Comparison of ENCODE assay signal across 8 cellular contexts in genomic region chr1:200410566-200410878, GRCh38. TPM values are rescaled to one million over a fixed set of nuclear protein-coding genes. Genes with fewer than 3 reads are reported as not detected.
DNase-seq lines count a peak whose midpoint lies in the region; ATAC-seq and TF ChIP-seq lines count a peak whose summit lies in the region.

No MANE protein-coding gene starts in this region.

- H3K23ac ChIP-seq in mesendoderm (ENCODE audit: low read length), result no peak overlapping the region

- H3K9ac ChIP-seq in mammary epithelial cell (ENCODE audit: insufficient read depth, low read length) (no peak overlapping the region), mesendoderm (ENCODE audit: low read length) (peak overlapping the region; percentile 74)

- no peak overlapping the region for H4K8ac ChIP-seq in mesendoderm (ENCODE audit: low read depth, low read length)

- no TSS peak for BruUV-seq in mammary epithelial cell (replicated peaks; lab: Mats Ljungman, UMichigan)

- DNase-seq in CD8-positive, alpha-beta T cell, result no peak
- DNase-seq in HFF-Myc (ENCODE audit: extremely low read depth, low read depth), result no peak
- DNase-seq in NCI-H345 (lab: John Stamatoyannopoulos, UW), result peak; percentile 72
- DNase-seq in mammary epithelial cell, result peak; percentile 88
- DNase-seq in mesendoderm, result peak; percentile 85
- no peak for DNase-seq in activated CD4-positive, CD25-positive, alpha-beta regulatory T cell (lab: John Stamatoyannopoulos, UW)
- no peak for DNase-seq in GOT3 (lab: John Stamatoyannopoulos, UW)

- H3K27ac ChIP-seq in CD8-positive, alpha-beta T cell (ENCODE audit: low read depth, low read length), result peak overlapping the region; percentile 71
- peak overlapping the region; percentile 38 for H3K27ac ChIP-seq in mammary epithelial cell (ENCODE audit: insufficient read depth, low read depth, low read length)
- peak overlapping the region; percentile 84 for H3K27ac ChIP-seq in mesendoderm (ENCODE audit: low read depth, low read length)

- H2BK5ac ChIP-seq in mesendoderm (ENCODE audit: low read length), result peak overlapping the region; percentile 2

- H3K27ac Mint-ChIP-seq in CD8-positive, alpha-beta T cell, result peak overlapping the region; percentile 98

- no peak overlapping the region for H2BK15ac ChIP-seq in mesendoderm (replicated peaks; ENCODE audit: low read depth)

- H3K4me1 Mint-ChIP-seq in CD8-positive, alpha-beta T cell (ENCODE audit: low read depth), result peaks cover 47% of the 10 kb centered on the region

- H3K36me3 ChIP-seq in CD8-positive, alpha-beta T cell (ENCODE audit: insufficient read depth, low read length), result no peaks in the 10 kb centered on the region
- H3K36me3 ChIP-seq in mammary epithelial cell (ENCODE audit: insufficient read depth, low read length) (peaks cover 8% of the 10 kb centered on the region), mesendoderm (ENCODE audit: control insufficient read depth, insufficient read depth, low read length) (no peaks in the 10 kb centered on the region)

- no peak overlapping the region for H3K4ac ChIP-seq in mesendoderm (ENCODE audit: low read depth, low read length)

- peaks cover 7% of the 10 kb centered on the region for H3K79me1 ChIP-seq in mesendoderm (ENCODE audit: low read length)

- H4K20me1 ChIP-seq in mammary epithelial cell (ENCODE audit: insufficient read depth, low read length), result no peaks in the 10 kb centered on the region

- peak overlapping the region; percentile 29 for H3K56ac ChIP-seq in mesendoderm (ENCODE audit: low read length)

- CTCF ChIA-PET in CD8-positive, alpha-beta T cell (lab: Charles Lee), result no interaction called here
- CTCF ChIA-PET in mammary epithelial cell (lab: Charles Lee; ENCODE audit: low non-redundant PET), result no interaction called here

- peak overlapping the region; percentile 99 for H3K4me3 Mint-ChIP-seq in CD8-positive, alpha-beta T cell

- H3K79me2 ChIP-seq in mammary epithelial cell (ENCODE audit: insufficient read depth, low read length) (peaks cover 43% of the 10 kb centered on the region), mesendoderm (ENCODE audit: control insufficient read depth, insufficient read depth, low read length) (peaks cover 44% of the 10 kb centered on the region)

- WGBS in mammary epithelial cell (ENCODE audit: low coverage, missing lambda C conversion rate), result 0% methylated on average over 7 of the region's 8 CpGs
- no CpG with 5 or more reads among the region's 8 CpGs for WGBS in mesendoderm (ENCODE audit: extremely low coverage, insufficient coverage, low lambda C conversion rate)

- peak overlapping the region; percentile 84 for H3K4me2 ChIP-seq in mammary epithelial cell (ENCODE audit: insufficient read depth, low read depth, low read length)
- H3K4me2 ChIP-seq in mesendoderm (ENCODE audit: low read length), result peak overlapping the region; percentile 83

- no peaks in the 10 kb centered on the region for H3K27me3 ChIP-seq in CD8-positive, alpha-beta T cell (ENCODE audit: insufficient read depth, low read length)
- no peaks in the 10 kb centered on the region for H3K27me3 ChIP-seq in mammary epithelial cell (ENCODE audit: insufficient read depth, low read length)
- no peaks in the 10 kb centered on the region for H3K27me3 ChIP-seq in mesendoderm (ENCODE audit: insufficient read depth, low read length, poor library complexity)

- H2BK120ac ChIP-seq in mesendoderm (ENCODE audit: low read depth, low read length), result peak overlapping the region; percentile 82

- intact Hi-C loops in CD8-positive, alpha-beta T cell (cut with DNase I, micrococcal nuclease), result loop anchor here (2.0 to 5.0 kb wide), 6 partner anchors 58 to 742 kb away; partner anchors contain the start of gene TMEM9 (in 1 of the 2)
- intact Hi-C loops in mammary epithelial cell (cut with micrococcal nuclease), result loop anchor here (1.0 to 2.0 kb wide), 4 partner anchors 32 to 78 kb away; no protein-coding TSS in a partner anchor

- TF ChIP-seq CTCF in CD8-positive, alpha-beta T cell (IDR thresholded peaks at IDR 0.05), result no peak
- TF ChIP-seq CTCF in HFF-Myc (IDR thresholded peaks at IDR 0.05; ENCODE audit: low read depth, low read length, missing control alignments) (no peak), mammary epithelial cell (conservative IDR thresholded peaks at IDR 0.05 in 1 of 2, IDR thresholded peaks at IDR 0.05 in 1 of 2; ENCODE audit: extremely low read depth in 1 of 2, insufficient read depth in 1 of 2, low read depth in 1 of 2, low read length in 2 of 2) (no peak)

- H3K9me3 Mint-ChIP-seq in CD8-positive, alpha-beta T cell, result peaks cover 3% of the 10 kb centered on the region

- peak overlapping the region; percentile 84 for H2AFZ ChIP-seq in mammary epithelial cell (ENCODE audit: low read depth, low read length)

- H2AK5ac ChIP-seq in mesendoderm (ENCODE audit: low read length), result no peak overlapping the region

- peak overlapping the region; percentile 51 for H3K18ac ChIP-seq in mesendoderm (ENCODE audit: low read length)

- H3K9me3 ChIP-seq in CD8-positive, alpha-beta T cell (ENCODE audit: low read length), result no peaks in the 10 kb centered on the region
- H3K9me3 ChIP-seq in mammary epithelial cell (replicated peaks; ENCODE audit: insufficient read depth, low read length), result no peaks in the 10 kb centered on the region

- in situ Hi-C loops in mammary epithelial cell (cut with MboI; ENCODE audit: low sequenced_read_pairs in 2 of 2), result no loop called here

- peaks cover 30% of the 10 kb centered on the region for H3K36me3 Mint-ChIP-seq in CD8-positive, alpha-beta T cell

- peak overlapping the region; percentile 95 for H3K4me3 ChIP-seq in CD8-positive, alpha-beta T cell (ENCODE audit: low read depth, low read length)
- H3K4me3 ChIP-seq in HFF-Myc (replicated peaks; ENCODE audit: low read depth, low read length), result peak overlapping the region; percentile 83
- peak overlapping the region; percentile 91 to 98 (median 94) for H3K4me3 ChIP-seq in mammary epithelial cell (replicated peaks in 1 of 3; ENCODE audit: insufficient read depth in 1 of 3, low read depth in 2 of 3, low read length in 3 of 3)
- no peak overlapping the region for H3K4me3 ChIP-seq in mesendoderm (ENCODE audit: low read length)

- H3K27me3 Mint-ChIP-seq in CD8-positive, alpha-beta T cell (ENCODE audit: low read depth), result no peaks in the 10 kb centered on the region

- H4K5ac ChIP-seq in mesendoderm (ENCODE audit: low read length), result no peak overlapping the region

- H3K4me1 ChIP-seq in CD8-positive, alpha-beta T cell (ENCODE audit: insufficient read depth, low read length), result peaks cover 42% of the 10 kb centered on the region
- H3K4me1 ChIP-seq in mammary epithelial cell (ENCODE audit: insufficient read depth, low read length) (peaks cover 52% of the 10 kb centered on the region), mesendoderm (ENCODE audit: control insufficient read depth, low read depth, low read length) (peaks cover 10% of the 10 kb centered on the region)

- no peak for ATAC-seq in CD8-positive, alpha-beta T cell
- ATAC-seq in HG03565 (IDR thresholded peaks at IDR 0.05; ENCODE audit: unreplicated experiment), result no peak

- dilution Hi-C loops in mammary epithelial cell (cut with HindIII; ENCODE audit: low sequenced_read_pairs), result no loop called here

- POLR2A ChIA-PET in CD8-positive, alpha-beta T cell (lab: Charles Lee), result no interaction called here

RNA-seq across cellular contexts. Expression of gene ZNF281, which starts 0.7 kb away (rescaled TPM):
- total RNA-seq in CD8-positive, alpha-beta T cell, result 10 to 100 TPM; 31.0 to 32.9 TPM
- 10 to 100 TPM; 27.5 to 42.2 TPM for total RNA-seq in mammary epithelial cell
- polyA plus RNA-seq in mammary epithelial cell, result 6.9 TPM
- 24.4 TPM for polyA minus RNA-seq in mammary epithelial cell
- 40.8 TPM for polyA plus RNA-seq in mesendoderm (2013, experiment 1 of 2)
- polyA plus RNA-seq in mesendoderm (2013, experiment 2 of 2), result 40.3 TPM

Comparison
In these comparisons a context has a peak if more than half of its experiments do, and no peak if none do; other contexts are left out.
1. DNase-seq: peak in NCI-H345 (single experiment), mammary epithelial cell (single experiment) and mesendoderm (single experiment); none in CD8-positive, alpha-beta T cell (0 of 7), HFF-Myc (single experiment), activated CD4-positive, CD25-positive, alpha-beta regulatory T cell (0 of 4) and GOT3 (single experiment).
2. Peak in every context shown above with its lines, with median percentiles within 50 percentile points of each other: H3K27ac ChIP-seq.